Comparison of ENCODE assay signal across 15 cellular contexts in genomic region chr12:5511256-5511643, GRCh38.
DNase-seq lines count a peak whose midpoint lies in the region; ATAC-seq and TF ChIP-seq lines count a peak whose summit lies in the region.
"Had no signal": no experiment of that assay in that cellular context is flagged by ENCODE, and none has a peak within 500 bp of the region (broad histone marks: within the 10 kb centered on the region; RNA-seq: fewer than 3 reads in every experiment).

No MANE protein-coding gene starts in this region.

- intact Hi-C loops in IMR-90 (cut with micrococcal nuclease), result loop anchor here (1.0 to 5.0 kb wide), 3 partner anchors 82 to 489 kb away; no protein-coding TSS in a partner anchor

- no peak overlapping the region for H3K14ac ChIP-seq in IMR-90 (replicated peaks; ENCODE audit: low read depth, low read length)

- no peak for TF ChIP-seq CTCF in GM23338 (conservative IDR thresholded peaks at IDR 0.05; ENCODE audit: low read depth in 2 of 2)
- no peak for TF ChIP-seq CTCF in IMR-90 (conservative IDR thresholded peaks at IDR 0.05; ENCODE audit: low read depth, low read length)
- no peak for TF ChIP-seq CTCF in fibroblast of lung (conservative IDR thresholded peaks at IDR 0.05 in 1 of 2, IDR thresholded peaks at IDR 0.05 in 1 of 2; ENCODE audit: low read depth in 1 of 2, low read length in 2 of 2)
- TF ChIP-seq CTCF in nephron (IDR thresholded peaks at IDR 0.05; ENCODE audit: unreplicated experiment in 3 of 3), result no peak
- TF ChIP-seq CTCF in gastroesophageal sphincter (IDR thresholded peaks at IDR 0.05), result no peak

- no peak overlapping the region for H3K4ac ChIP-seq in IMR-90 (ENCODE audit: low read depth, low read length)

- no peak overlapping the region for H3K56ac ChIP-seq in IMR-90 (ENCODE audit: extremely low read depth, insufficient read depth, low read length)

- no peak overlapping the region for H4K5ac ChIP-seq in IMR-90 (ENCODE audit: low read depth, low read length)

- H3K4me2 ChIP-seq in GM23338 (no peak overlapping the region), IMR-90 (ENCODE audit: low read depth, low read length) (no peak overlapping the region), fibroblast of lung (ENCODE audit: extremely low read depth, insufficient read depth, low read length) (peak overlapping the region; percentile 23)

- no peaks in the 10 kb centered on the region for H3K9me3 ChIP-seq in IMR-90 (ENCODE audit: control insufficient read depth, insufficient read depth, low read length)
- no peaks in the 10 kb centered on the region for H3K9me3 ChIP-seq in fibroblast of lung (ENCODE audit: control insufficient read depth, insufficient read depth, low read depth, low read length)
- H3K9me3 ChIP-seq in gastroesophageal sphincter, result no peaks in the 10 kb centered on the region

- H4K20me1 ChIP-seq in GM23338 (replicated peaks; ENCODE audit: insufficient read depth) (no peaks in the 10 kb centered on the region), IMR-90 (ENCODE audit: insufficient read depth, low read length) (no peaks in the 10 kb centered on the region), fibroblast of lung (ENCODE audit: control insufficient read depth, extremely low read depth, insufficient read depth, low read length) (no peaks in the 10 kb centered on the region)

- no peak overlapping the region for H3K23ac ChIP-seq in IMR-90 (ENCODE audit: low read depth, low read length)

- no peak overlapping the region for H2BK5ac ChIP-seq in IMR-90 (ENCODE audit: low read depth, low read length, poor library complexity, severe bottlenecking)

- H3K79me1 ChIP-seq in IMR-90 (ENCODE audit: low read depth in 1 of 2, low read length in 2 of 2), result no peaks in the 10 kb centered on the region; a peak in 1 of 4 replicates

- H3K4me1 Mint-ChIP-seq in GM23338 (peaks cover 17% of the 10 kb centered on the region), nephron (peaks cover 49% of the 10 kb centered on the region)
- H3K4me1 Mint-ChIP-seq: B cell had no signal

- H3K4me1 ChIP-seq in GM23338 (ENCODE audit: insufficient read depth) (peaks cover 7% of the 10 kb centered on the region; the same call in 1 of the 2 replicates), IMR-90 (ENCODE audit: control insufficient read depth, insufficient read depth, low read length) (peaks cover 7% of the 10 kb centered on the region), fibroblast of lung (ENCODE audit: control insufficient read depth, extremely low read depth, insufficient read depth, low read length) (peaks cover 3% of the 10 kb centered on the region), gastroesophageal sphincter (peaks cover 0 to 23% (median 13%) of the 10 kb centered on the region in 3 donors)

- dilution Hi-C loops in IMR-90 (cut with HindIII; ENCODE audit: low sequenced_read_pairs, unreplicated experiment), result no loop called here

- no peak overlapping the region for H3K27ac Mint-ChIP-seq in GM23338
- peak overlapping the region; percentile 27 to 67 (median 55) for H3K27ac Mint-ChIP-seq in nephron
- H3K27ac Mint-ChIP-seq: B cell; CD4-positive, alpha-beta T cell; H9 had no signal

- H3K9me3 Mint-ChIP-seq in GM23338, result no peaks in the 10 kb centered on the region
- H3K9me3 Mint-ChIP-seq in nephron, result no peaks in the 10 kb centered on the region
- H3K9me3 Mint-ChIP-seq: CD4-positive, alpha-beta T cell; H9 had no signal

- no peaks in the 10 kb centered on the region for H3F3A ChIP-seq in GM23338 (replicated peaks; ENCODE audit: low read depth)

- POLR2A ChIA-PET in IMR-90 (lab: Charles Lee; ENCODE audit: unreplicated experiment), result no interaction called here

- H4K91ac ChIP-seq in IMR-90 (ENCODE audit: insufficient read depth, low read depth, low read length), result no peak overlapping the region

- no peaks in the 10 kb centered on the region for H3K9me2 ChIP-seq in GM23338 (ENCODE audit: insufficient read depth)

- no peak overlapping the region for H3K4me3 ChIP-seq in GM23338
- no peak overlapping the region for H3K4me3 ChIP-seq in IMR-90 (ENCODE audit: insufficient read depth, low read depth, low read length)
- no peak overlapping the region for H3K4me3 ChIP-seq in fibroblast of lung (replicated peaks in 1 of 4; ENCODE audit: control extremely low read depth in 1 of 4, insufficient read depth in 1 of 4, low read depth in 3 of 4, low read length in 4 of 4)
- no peak overlapping the region for H3K4me3 ChIP-seq in gastroesophageal sphincter

- H3K4me3 Mint-ChIP-seq in GM23338 (no peak overlapping the region), nephron (peak overlapping the region in 1 of 3 experiments; percentile 16)
- H3K4me3 Mint-ChIP-seq: B cell; CD4-positive, alpha-beta T cell; H9 had no signal

- H3K36me3 Mint-ChIP-seq in GM23338 (ENCODE audit: low read depth), result no peaks in the 10 kb centered on the region; the same call in 2 of the 3 replicates
- H3K36me3 Mint-ChIP-seq in nephron (ENCODE audit: low read depth), result no peaks in the 10 kb centered on the region

- H4K8ac ChIP-seq in IMR-90 (ENCODE audit: low read depth in 2 of 2, low read length in 2 of 2), result peak overlapping the region in 1 of 2 experiments; percentile 54; a peak in 2 of 4 replicates

- H3K27me3 Mint-ChIP-seq in GM23338 (ENCODE audit: insufficient read depth, low read depth, poor library complexity) (peaks cover 5% of the 10 kb centered on the region), nephron (ENCODE audit: low read depth) (peaks cover 16% of the 10 kb centered on the region)

- H2BK120ac ChIP-seq in IMR-90 (ENCODE audit: low read depth, low read length), result no peak overlapping the region

- peak overlapping the region; percentile 47; the same call in 1 of the 2 replicates for H2AK5ac ChIP-seq in IMR-90 (ENCODE audit: low read depth, low read length)

- H2AK9ac ChIP-seq in IMR-90 (replicated peaks; ENCODE audit: low read depth, low read length, poor library complexity), result no peak overlapping the region

- H2BK15ac ChIP-seq in IMR-90 (ENCODE audit: low read depth, low read length), result no peak overlapping the region

- H3K79me2 ChIP-seq in GM23338 (replicated peaks; ENCODE audit: insufficient read depth), result no peaks in the 10 kb centered on the region
- H3K79me2 ChIP-seq in fibroblast of lung (ENCODE audit: control insufficient read depth, insufficient read depth, low read length), result no peaks in the 10 kb centered on the region

- CTCF ChIA-PET in IMR-90 (lab: Yijun Ruan, JAX), result interaction anchor here (0.6 to 1.1 kb wide), 6 partner anchors 10 to 445 kb away, joined by 3 to 5 read pairs (median 3); no protein-coding TSS in a partner anchor

- H3K27me3 ChIP-seq in GM23338 (ENCODE audit: insufficient read depth) (no peaks in the 10 kb centered on the region), IMR-90 (ENCODE audit: control insufficient read depth, insufficient read depth, low read length) (no peaks in the 10 kb centered on the region), fibroblast of lung (ENCODE audit: control insufficient read depth, insufficient read depth, low read length) (no peaks in the 10 kb centered on the region), gastroesophageal sphincter (peaks cover 10% of the 10 kb centered on the region)

- TF ChIP-seq POLR2A in IMR-90 (IDR thresholded peaks at IDR 0.05; ENCODE audit: low read depth, low read length) (no peak), gastroesophageal sphincter (IDR thresholded peaks at IDR 0.05) (no peak)

- in situ Hi-C loops in IMR-90 (cut with MboI; ENCODE audit: low sequenced_read_pairs) (no loop called here), G401 (cut with HindIII; ENCODE audit: low sequenced_read_pairs) (no loop called here)

- H2BK20ac ChIP-seq in IMR-90 (ENCODE audit: low read depth, low read length), result no peak overlapping the region

- H3K9ac ChIP-seq in IMR-90 (ENCODE audit: low read depth, low read length) (no peak overlapping the region), fibroblast of lung (ENCODE audit: insufficient read depth, low read length) (no peak overlapping the region)

- H3K18ac ChIP-seq in IMR-90 (ENCODE audit: low read depth, low read length), result no peak overlapping the region

- ATAC-seq in GM23338 (peak; percentile 27), IMR-90 (ENCODE audit: low read depth) (no peak), gastroesophageal sphincter (no peak), GM18870 (IDR thresholded peaks at IDR 0.05; ENCODE audit: unreplicated experiment) (no peak)

- no peak for TF ChIP-seq EP300 in gastroesophageal sphincter (IDR thresholded peaks at IDR 0.05)

- BruUV-seq in IMR-90 (replicated peaks; lab: Mats Ljungman, UMichigan), result no TSS peak

- H3K27ac ChIP-seq in GM23338 (ENCODE audit: low read depth) (no peak overlapping the region), IMR-90 (ENCODE audit: insufficient read depth, low read length) (no peak overlapping the region), fibroblast of lung (ENCODE audit: insufficient read depth, low read length) (no peak overlapping the region), gastroesophageal sphincter (no peak overlapping the region)
- H3K27ac ChIP-seq: HL-60 had no signal

- DNase-seq in GM23338 (ENCODE audit: low spot score) (no peak), IMR-90 (no peak), fibroblast of lung (ENCODE audit: low read depth in 2 of 2) (no peak), G401 (ENCODE audit: low spot score) (no peak), NCI-H1930 (lab: John Stamatoyannopoulos, UW) (no peak)
- DNase-seq: Calu3; CD4-positive, alpha-beta T cell; DMS 273 treated with DMSO at 0.1 percent for 48 hours; GOT3 had no signal

- peaks cover 14% of the 10 kb centered on the region for H3K9me1 ChIP-seq in IMR-90 (ENCODE audit: insufficient read depth, low read length)

- H3K36me3 ChIP-seq in GM23338 (ENCODE audit: insufficient read depth) (no peaks in the 10 kb centered on the region), IMR-90 (ENCODE audit: control insufficient read depth, insufficient read depth, low read length) (peaks cover 3% of the 10 kb centered on the region; the same call in 1 of the 2 replicates), fibroblast of lung (ENCODE audit: control insufficient read depth, insufficient read depth, low read length) (no peaks in the 10 kb centered on the region), gastroesophageal sphincter (no peaks in the 10 kb centered on the region)

- no peak for TF ChIP-seq RAD21 in IMR-90 (IDR thresholded peaks at IDR 0.05; ENCODE audit: low read length)

- H2AFZ ChIP-seq in GM23338 (0 out of 2 replicates have a peak overlapping the region, but pooled peaks have one; percentile 49), IMR-90 (replicated peaks; ENCODE audit: low read length, poor library complexity) (peak overlapping the region; percentile 58), fibroblast of lung (ENCODE audit: low read length) (no peak overlapping the region)

- no CpG with 5 or more reads among the region's 6 CpGs for WGBS in IMR-90 (ENCODE audit: extremely low coverage in 2 of 2, insufficient read length in 1 of 2), 2 experiments
- 49 to 54% methylated on average over 6 of the region's 6 CpGs for WGBS in gastroesophageal sphincter (ENCODE audit: low coverage in 1 of 2), 2 donors

TF ChIP-seq in GM23338, 12 proteins besides CTCF, POLR2A, EP300 and RAD21:
- TF ChIP-seq ZNF331 (CRISPR knock-in tag; IDR thresholded peaks at IDR 0.05; ENCODE audit: low read depth), result no peak
- TF ChIP-seq ZNF114 (CRISPR knock-in tag; IDR thresholded peaks at IDR 0.05), result no peak

TF ChIP-seq in IMR-90, 13 proteins besides CTCF, POLR2A, EP300 and RAD21:
- TF ChIP-seq MAFK (IDR thresholded peaks at IDR 0.05; ENCODE audit: low read depth, low read length) (no peak), CEBPB (IDR thresholded peaks at IDR 0.05; ENCODE audit: low read depth, low read length) (no peak)
